24 cellular contexts compared by ENCODE assay signal in the genomic region with DNA sequence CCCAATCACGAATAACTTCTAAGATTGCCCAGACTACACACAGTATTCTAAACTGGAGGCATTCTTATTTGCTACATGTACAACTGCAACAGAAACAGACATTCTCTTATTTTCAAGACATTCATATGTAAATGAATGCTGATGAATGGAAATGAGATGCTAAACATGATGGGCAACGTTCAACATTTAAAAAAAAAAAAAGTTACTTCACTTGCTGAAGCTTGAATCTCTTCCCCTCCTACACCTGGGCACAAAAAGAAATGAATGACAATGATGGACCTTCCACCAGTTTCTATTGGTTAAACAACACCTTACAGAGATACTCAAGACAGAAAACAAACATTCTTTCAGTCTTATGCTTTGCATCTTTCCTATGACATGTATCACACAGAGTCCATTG.
DNase-seq lines count a peak whose midpoint lies in the region; FAIRE-seq and TF ChIP-seq lines count a peak whose summit lies in the region.
"Had no signal": no experiment of that assay in that cellular context is flagged by ENCODE, and none has a peak within 500 bp of the region (broad histone marks: within the 10 kb centered on the region; RNA-seq: fewer than 3 reads in every experiment).

No MANE protein-coding gene starts in this region.

- H3K9me3 Mint-ChIP-seq in astrocyte (ENCODE audit: unreplicated experiment) (no peaks in the 10 kb centered on the region), mesothelial cell of epicardium (no peaks in the 10 kb centered on the region)

- H2AFZ ChIP-seq in astrocyte (ENCODE audit: low read depth, low read length): no peak overlapping the region

- H3K79me2 ChIP-seq in astrocyte (ENCODE audit: insufficient read depth, low read length): peaks cover 4% of the 10 kb centered on the region

- H3K27me3 Mint-ChIP-seq in astrocyte (ENCODE audit: low read depth, unreplicated experiment): no peaks in the 10 kb centered on the region
- H3K27me3 Mint-ChIP-seq in mesothelial cell of epicardium (ENCODE audit: low read depth): no peaks in the 10 kb centered on the region
- H3K27me3 Mint-ChIP-seq: CD4-positive, alpha-beta memory T cell had no signal

- no peaks in the 10 kb centered on the region for H4K20me1 ChIP-seq in astrocyte (ENCODE audit: insufficient read depth, low read length)
- H4K20me1 ChIP-seq: BLaER1 had no signal

- TF ChIP-seq POLR2A in transverse colon (IDR thresholded peaks at IDR 0.05) (no peak), stomach (IDR thresholded peaks at IDR 0.05) (no peak)

- H3K9ac ChIP-seq in HUES6 (ENCODE audit: low read length) (no peak overlapping the region), astrocyte (ENCODE audit: low read length) (no peak overlapping the region)
- H3K9ac ChIP-seq: BLaER1, KMS-11 had no signal

- H3K4me2 ChIP-seq in astrocyte (ENCODE audit: low read length): no peak overlapping the region
- H3K4me2 ChIP-seq: BLaER1, KMS-11 had no signal

- intact Hi-C loops in transverse colon (cut with DNase I; ENCODE audit: low total_unique reads): loop anchor here (10.0 kb wide), 1 partner anchor 1405 kb away; the partner anchor contains the start of gene TTC39B
- intact Hi-C loops in stomach (cut with DNase I; ENCODE audit: low total_unique reads): no loop called here
- intact Hi-C loops in left ventricle myocardium inferior (cut with micrococcal nuclease): no loop called here

- peaks cover 71% of the 10 kb centered on the region for H3K4me1 ChIP-seq in HUES6 (ENCODE audit: control insufficient read depth, insufficient read depth, low read length)
- H3K4me1 ChIP-seq in astrocyte (ENCODE audit: insufficient read depth, low read length): peaks cover 36% of the 10 kb centered on the region
- H3K4me1 ChIP-seq in transverse colon: peaks cover 0 to 14% (median 4%) of the 10 kb centered on the region in 4 donors
- H3K4me1 ChIP-seq in stomach: peaks cover 0 to 21% (median 4%) of the 10 kb centered on the region in 4 donors
- H3K4me1 ChIP-seq in left ventricle myocardium inferior: peaks cover 12% of the 10 kb centered on the region
- H3K4me1 ChIP-seq: Caco-2, Peyer's patch had no signal

- in situ Hi-C loops in transverse colon (cut with MboI; ENCODE audit: low pct_ligation_motif_present in 1 of 4, low pct_unique_long_range_greater_than_20kb in 1 of 4, low sequenced_read_pairs in 3 of 4): no loop called here

- TF ChIP-seq CTCF in astrocyte (IDR thresholded peaks at IDR 0.05; ENCODE audit: insufficient read depth, low read depth, low read length) (no peak), mesothelial cell of epicardium (IDR thresholded peaks at IDR 0.05; ENCODE audit: unreplicated experiment) (no peak), transverse colon (IDR thresholded peaks at IDR 0.05) (no peak), stomach (IDR thresholded peaks at IDR 0.05) (no peak), left ventricle myocardium inferior (IDR thresholded peaks at IDR 0.05; ENCODE audit: borderline replicate concordance) (no peak)

- no peak for DNase-seq in astrocyte (ENCODE audit: low read depth)
- DNase-seq in mesothelial cell of epicardium (ENCODE audit: low spot score in 2 of 2, unreplicated experiment in 2 of 2): no peak
- no peak for DNase-seq in transverse colon
- DNase-seq in stomach: no peak
- no peak for DNase-seq in left ventricle myocardium inferior
- DNase-seq in stimulated activated CD8-positive, alpha-beta memory T cell treated with anti-CD3 and anti-CD28 coated beads, Interleukin-4, amount 100 ng/mL, for 48 hours: no peak
- DNase-seq: ACHN; Caco-2; CD4-positive, alpha-beta memory T cell; DMS 273 treated with DMSO at 0.1 percent for 48 hours; DND-41; HCEC 1CT; IMR-90; NCI-H1092 treated with DMSO at 0.1 percent for 48 hours; NCI-H2029; NCI-H226; NCI-H510A treated with DMSO at 0.1 percent for 48 hours; NCI-H82; Peyer's patch had no signal

- FAIRE-seq in astrocyte (lab: Jason Lieb, UNC): peak; percentile 17
- FAIRE-seq: GM12891 had no signal

- peaks cover 59% of the 10 kb centered on the region for H3K4me1 Mint-ChIP-seq in astrocyte (ENCODE audit: low read depth, unreplicated experiment)
- peaks cover 61% of the 10 kb centered on the region for H3K4me1 Mint-ChIP-seq in mesothelial cell of epicardium
- H3K4me1 Mint-ChIP-seq: CD4-positive, alpha-beta memory T cell had no signal

- H3K27ac Mint-ChIP-seq in astrocyte (ENCODE audit: unreplicated experiment): no peak overlapping the region
- peak overlapping the region; percentile 63 for H3K27ac Mint-ChIP-seq in mesothelial cell of epicardium
- H3K27ac Mint-ChIP-seq: CD4-positive, alpha-beta memory T cell had no signal

- H3K9me3 ChIP-seq in HUES6 (ENCODE audit: control insufficient read depth, insufficient read depth, low read depth, low read length) (no peaks in the 10 kb centered on the region), astrocyte (ENCODE audit: insufficient read depth, low read depth, low read length) (no peaks in the 10 kb centered on the region), transverse colon (no peaks in the 10 kb centered on the region), stomach (no peaks in the 10 kb centered on the region), left ventricle myocardium inferior (replicated peaks) (no peaks in the 10 kb centered on the region)
- H3K9me3 ChIP-seq: BLaER1, Caco-2 had no signal

- H3K36me3 ChIP-seq in HUES6 (ENCODE audit: control insufficient read depth, insufficient read depth, low read length) (no peaks in the 10 kb centered on the region), astrocyte (ENCODE audit: insufficient read depth, low read length) (no peaks in the 10 kb centered on the region), transverse colon (no peaks in the 10 kb centered on the region), stomach (no peaks in the 10 kb centered on the region), left ventricle myocardium inferior (no peaks in the 10 kb centered on the region)
- H3K36me3 ChIP-seq: BLaER1, Peyer's patch had no signal

- no peaks in the 10 kb centered on the region for H3K27me3 ChIP-seq in HUES6 (ENCODE audit: control insufficient read depth, insufficient read depth, low read length)
- no peaks in the 10 kb centered on the region for H3K27me3 ChIP-seq in astrocyte (ENCODE audit: insufficient read depth, low read length)
- no peaks in the 10 kb centered on the region for H3K27me3 ChIP-seq in transverse colon
- no peaks in the 10 kb centered on the region for H3K27me3 ChIP-seq in stomach
- peaks cover 5% of the 10 kb centered on the region for H3K27me3 ChIP-seq in left ventricle myocardium inferior (ENCODE audit: low read depth)
- H3K27me3 ChIP-seq: BLaER1, Peyer's patch had no signal

- 78 to 79% methylated on average over 2 of the region's 2 CpGs for WGBS in transverse colon (ENCODE audit: low coverage in 1 of 2), 2 donors
- WGBS in stomach, 5 donors: 64 to 76% (median 71%) methylated on average over 2 of the region's 2 CpGs

- peak overlapping the region; percentile 74 for H3K27ac ChIP-seq in HUES6 (ENCODE audit: low read depth, low read length)
- no peak overlapping the region for H3K27ac ChIP-seq in astrocyte (ENCODE audit: low read depth, low read length)
- H3K27ac ChIP-seq in transverse colon: no peak overlapping the region
- H3K27ac ChIP-seq in stomach: no peak overlapping the region
- H3K27ac ChIP-seq in left ventricle myocardium inferior (replicated peaks): no peak overlapping the region
- H3K27ac ChIP-seq: BLaER1, HL-60, KMS-11, Peyer's patch had no signal

- no peak for TF ChIP-seq EP300 in transverse colon (IDR thresholded peaks at IDR 0.05; ENCODE audit: low read depth)
- no peak for TF ChIP-seq EP300 in stomach (IDR thresholded peaks at IDR 0.05)

- H3K4me3 ChIP-seq in HUES6 (ENCODE audit: low read depth, low read length) (peak overlapping the region; percentile 39; the same call in 1 of the 2 replicates), astrocyte (ENCODE audit: insufficient read depth, low read depth, low read length) (no peak overlapping the region), transverse colon (no peak overlapping the region), stomach (no peak overlapping the region), left ventricle myocardium inferior (no peak overlapping the region)
- H3K4me3 ChIP-seq: BLaER1, Peyer's patch had no signal

- no peak overlapping the region for H3K4me3 Mint-ChIP-seq in astrocyte (ENCODE audit: unreplicated experiment)
- no peak overlapping the region for H3K4me3 Mint-ChIP-seq in mesothelial cell of epicardium
- H3K4me3 Mint-ChIP-seq: CD4-positive, alpha-beta memory T cell had no signal

- H3K36me3 Mint-ChIP-seq in astrocyte (ENCODE audit: low read depth, unreplicated experiment) (no peaks in the 10 kb centered on the region), mesothelial cell of epicardium (no peaks in the 10 kb centered on the region)
- H3K36me3 Mint-ChIP-seq: CD4-positive, alpha-beta memory T cell had no signal
